In the genomic region with DNA sequence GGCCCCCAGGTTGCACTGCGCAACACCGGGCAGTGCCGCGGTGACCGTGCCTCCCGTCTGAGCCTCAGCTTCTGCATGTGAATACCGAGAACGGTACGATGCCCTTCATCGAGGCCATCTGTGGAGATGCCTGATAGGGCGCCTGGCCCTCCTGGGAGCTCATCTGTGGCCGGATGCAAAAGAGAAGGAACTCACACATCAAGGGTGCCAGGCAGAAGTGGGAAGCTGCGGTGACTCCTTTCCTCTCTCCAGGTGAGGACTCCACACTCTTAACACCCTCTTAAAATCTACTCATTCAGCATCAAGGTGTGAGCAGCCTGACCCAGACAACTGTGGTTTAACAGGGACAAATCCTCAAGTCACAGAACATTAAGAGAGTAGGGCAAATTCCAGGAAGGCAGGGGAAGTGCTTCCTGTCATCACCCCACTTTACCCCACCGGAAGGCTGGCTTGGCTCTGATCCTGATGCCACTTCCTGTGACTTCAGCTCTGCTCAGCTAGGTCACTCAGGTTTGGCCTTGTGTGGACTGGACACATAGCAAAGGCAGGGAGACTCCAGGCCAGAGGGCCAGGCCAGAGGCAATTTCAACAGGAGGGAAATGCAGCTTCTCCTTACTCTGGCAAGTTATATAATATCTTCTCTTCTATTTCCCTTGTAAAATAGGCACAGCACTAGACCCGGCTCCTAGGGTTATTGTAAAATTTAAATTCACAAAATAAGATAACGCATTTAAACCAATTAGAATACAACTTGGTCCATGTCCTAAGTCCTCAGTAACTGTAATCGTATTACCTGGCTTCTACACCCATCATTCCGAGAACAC, we compare ENCODE assay signal across 8 cellular contexts.
DNase-seq lines count a peak whose midpoint lies in the region; ATAC-seq and TF ChIP-seq lines count a peak whose summit lies in the region.

No MANE protein-coding gene starts in this region.

- peak; percentile 4 for ATAC-seq in left ventricle myocardium superior
- no peak for ATAC-seq in GM21723 (IDR thresholded peaks at IDR 0.05; ENCODE audit: unreplicated experiment)
- no peak for ATAC-seq in GM21390 (IDR thresholded peaks at IDR 0.05; ENCODE audit: unreplicated experiment)

- peak; percentile 88 to 89 for DNase-seq in AML-193 (lab: John Stamatoyannopoulos, UW)
- DNase-seq in KBM-7: peak; percentile 60
- peak; percentile 50 to 58 for DNase-seq in activated T-cell treated with anti-CD3 and anti-CD28 coated beads, Interleukin-2, amount 50 U/mL, for 48 hours
- DNase-seq in left ventricle myocardium superior: peak; percentile 32
- DNase-seq in GM10266 (ENCODE audit: extremely low spot score): no peak
- no peak for DNase-seq in DMS53 (lab: John Stamatoyannopoulos, UW)

- in situ Hi-C loops in KBM-7 (cut with MboI; ENCODE audit: low pct_unique_long_range_greater_than_20kb, low sequenced_read_pairs): loop anchor here (10.0 to 25.0 kb wide), 3 partner anchors 75 to 442 kb away; partner anchors contain the start of gene FGD2

- TF ChIP-seq CTCF in GM10266 (IDR thresholded peaks at IDR 0.05; ENCODE audit: control insufficient read depth, insufficient read depth, low read depth, missing control alignments): no peak

- intact Hi-C loops in left ventricle myocardium superior (cut with micrococcal nuclease): loop anchor here (5.0 kb wide), 1 partner anchor 82 kb away; no protein-coding TSS in a partner anchor

Comparison
In these comparisons a context has a peak if more than half of its experiments do, and no peak if none do; other contexts are left out.
1. DNase-seq: peak in AML-193 (2 of 2), KBM-7 (single experiment), activated T-cell treated with anti-CD3 and anti-CD28 coated beads, Interleukin-2, amount 50 U/mL, for 48 hours (2 of 2) and left ventricle myocardium superior (single experiment); none in GM10266 (single experiment) and DMS53 (single experiment).